28 cellular contexts compared by ENCODE assay signal in the genomic region with DNA sequence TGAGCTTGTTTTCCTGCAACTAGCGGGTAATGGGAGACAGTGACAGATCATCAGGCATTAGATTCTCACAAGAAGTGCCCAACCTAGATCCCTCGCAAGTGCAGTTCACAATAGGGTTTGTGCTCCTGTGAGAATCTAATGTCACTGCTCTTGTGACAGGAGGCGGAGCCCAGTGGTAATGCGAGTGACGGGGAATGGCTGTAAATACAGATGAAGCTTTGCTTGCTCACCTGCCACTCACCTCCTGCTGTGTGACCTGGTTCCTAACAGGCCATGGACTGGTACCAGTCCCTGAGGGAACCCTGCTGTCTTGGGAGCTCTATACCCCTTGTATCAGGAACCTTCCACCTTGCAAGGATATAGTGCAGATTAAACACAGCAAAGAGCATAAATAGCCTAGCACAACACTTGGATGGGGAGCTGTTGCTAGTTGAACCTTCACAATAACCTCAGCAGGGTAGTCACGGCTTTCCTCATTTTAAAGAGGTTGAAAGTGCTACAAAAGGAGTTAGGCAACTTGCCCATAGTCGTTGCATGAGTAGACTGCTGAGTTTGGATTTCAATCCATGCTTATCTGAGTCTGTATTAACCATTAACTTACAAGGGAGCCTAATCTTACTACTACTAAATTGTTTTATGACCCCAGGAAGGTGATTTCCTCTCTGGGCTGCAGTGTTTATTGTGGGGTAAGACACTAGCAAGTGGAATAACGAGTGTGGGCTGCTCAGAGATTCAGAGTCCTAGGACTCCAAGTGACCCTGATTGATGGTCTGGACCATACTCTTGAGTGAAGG.
A peak's percentile ranks its signal among the peaks of the same experiment; 100 is the strongest.
DNase-seq lines count a peak whose midpoint lies in the region; ATAC-seq, FAIRE-seq and TF ChIP-seq lines count a peak whose summit lies in the region.
"Had no signal": no experiment of that assay in that cellular context is flagged by ENCODE, and none has a peak within 500 bp of the region (broad histone marks: within the 10 kb centered on the region; RNA-seq: fewer than 3 reads in every experiment).

No MANE protein-coding gene starts in this region.

- FAIRE-seq in small intestine (lab: Jason Lieb, UNC), result no peak
- FAIRE-seq: endothelial cell of umbilical vein had no signal

- peak overlapping the region in 1 of 2 donors; percentile 41 for H3K27ac ChIP-seq in small intestine (ENCODE audit: low read depth in 1 of 2, low read length in 1 of 2)
- H3K27ac ChIP-seq in ascending aorta, result no peak overlapping the region
- H3K27ac ChIP-seq: brain microvascular endothelial cell, C4-2B, gastrocnemius medialis, KMS-11, ovary, suprapubic skin, uterus had no signal

- 16 to 67% (median 38%) methylated on average over 8 of the region's 8 CpGs for WGBS in small intestine, 3 donors

- H3K9me3 ChIP-seq in small intestine (ENCODE audit: control insufficient read depth, low read depth), result no peaks in the 10 kb centered on the region
- no peaks in the 10 kb centered on the region for H3K9me3 ChIP-seq in ascending aorta
- H3K9me3 ChIP-seq: gastrocnemius medialis, ovary, suprapubic skin, uterus had no signal

- TF ChIP-seq CTCF in ascending aorta (IDR thresholded peaks at IDR 0.05), result no peak

- ATAC-seq in HG03565 (IDR thresholded peaks at IDR 0.05; ENCODE audit: unreplicated experiment), result no peak
- ATAC-seq: activated CD8-positive, alpha-beta T cell treated with anti-CD3 and anti-CD28 coated beads, Interleukin-2, amount 10 ng/mL, durations not matched to agents 7 days and 5 days; activated T-helper 17 cell treated with anti-CD3 and anti-CD28 coated beads, Interleukin-2, amount 50 U/mL, for 72 hours; gastrocnemius medialis had no signal

- peaks cover 0 to 2% of the 10 kb centered on the region in 2 donors for H3K27me3 ChIP-seq in small intestine (ENCODE audit: control insufficient read depth in 2 of 2, insufficient read depth in 2 of 2, low read length in 2 of 2)
- H3K27me3 ChIP-seq in ascending aorta, result no peaks in the 10 kb centered on the region
- H3K27me3 ChIP-seq: brain microvascular endothelial cell, gastrocnemius medialis, ovary, uterus had no signal

- peaks cover 0 to 5% of the 10 kb centered on the region in 2 donors for H3K4me1 ChIP-seq in small intestine (ENCODE audit: control insufficient read depth in 2 of 2, insufficient read depth in 1 of 2, low read depth in 1 of 2, low read length in 1 of 2)
- H3K4me1 ChIP-seq in ascending aorta, result no peaks in the 10 kb centered on the region
- H3K4me1 ChIP-seq: gastrocnemius medialis, suprapubic skin, uterus had no signal

- H3K36me3 ChIP-seq in small intestine (ENCODE audit: control insufficient read depth in 2 of 2, insufficient read depth in 2 of 2, low read length in 2 of 2), result no peaks in the 10 kb centered on the region
- H3K36me3 ChIP-seq in ascending aorta, result no peaks in the 10 kb centered on the region
- H3K36me3 ChIP-seq: brain microvascular endothelial cell, gastrocnemius medialis, ovary, suprapubic skin, uterus had no signal

- DNase-seq in NCI-H510A treated with DMSO at 0.1 percent for 48 hours (lab: John Stamatoyannopoulos, UW), result peak; percentile 60
- no peak for DNase-seq in NCI-H510A (lab: John Stamatoyannopoulos, UW)
- peak; percentile 26 for DNase-seq in NCI-H2107 (lab: John Stamatoyannopoulos, UW)
- peak; percentile 48 for DNase-seq in kidney tubule cell (ENCODE audit: low spot score)
- peak; percentile 93 for DNase-seq in small intestine
- no peak for DNase-seq in activated effector memory CD4-positive, alpha-beta T cell treated with Interleukin-2 at 50 U/mL for 16 hours
- no peak for DNase-seq in ascending aorta (ENCODE audit: low spot score in 2 of 2)
- DNase-seq: 8988T; activated CD4-positive, alpha-beta T cell treated with anti-CD3 and anti-CD28 coated beads for 4 hours; activated CD8-positive, alpha-beta T cell treated with anti-CD3 and anti-CD28 coated beads, Interleukin-2, amount 10 ng/mL, durations not matched to agents 7 days and 5 days; activated naive CD4-positive, alpha-beta T cell treated with anti-CD3 and anti-CD28 coated beads, Interleukin-2, amount 50 U/mL, for 16 hours; brain microvascular endothelial cell; gastrocnemius medialis; NCI-H1436; NCI-H2081; NCI-H69; nephron progenitor cell; ovary; SIG-M5; stimulated activated naive CD4-positive, alpha-beta T cell treated with Interleukin-2 at 50 U/mL for 16 hours; uterus had no signal

- intact Hi-C loops in ascending aorta (cut with DNase I), result no loop called here

- no peak overlapping the region for H3K4me3 ChIP-seq in small intestine (ENCODE audit: low read depth in 1 of 2, low read length in 2 of 2)
- no peak overlapping the region for H3K4me3 ChIP-seq in ascending aorta
- H3K4me3 ChIP-seq: gastrocnemius medialis, ovary, smooth muscle cell, suprapubic skin, uterus had no signal

Comparison
In these comparisons a context has a peak if more than half of its experiments do, and no peak if none do; other contexts are left out.
1. DNase-seq: peak in NCI-H510A treated with DMSO at 0.1 percent for 48 hours (single experiment), NCI-H2107 (single experiment), kidney tubule cell (single experiment) and small intestine (single experiment); none in NCI-H510A (single experiment), activated effector memory CD4-positive, alpha-beta T cell treated with Interleukin-2 at 50 U/mL for 16 hours (single experiment) and ascending aorta (0 of 2).